Comparison of ENCODE assay signal across 8 cellular contexts in the genomic region with DNA sequence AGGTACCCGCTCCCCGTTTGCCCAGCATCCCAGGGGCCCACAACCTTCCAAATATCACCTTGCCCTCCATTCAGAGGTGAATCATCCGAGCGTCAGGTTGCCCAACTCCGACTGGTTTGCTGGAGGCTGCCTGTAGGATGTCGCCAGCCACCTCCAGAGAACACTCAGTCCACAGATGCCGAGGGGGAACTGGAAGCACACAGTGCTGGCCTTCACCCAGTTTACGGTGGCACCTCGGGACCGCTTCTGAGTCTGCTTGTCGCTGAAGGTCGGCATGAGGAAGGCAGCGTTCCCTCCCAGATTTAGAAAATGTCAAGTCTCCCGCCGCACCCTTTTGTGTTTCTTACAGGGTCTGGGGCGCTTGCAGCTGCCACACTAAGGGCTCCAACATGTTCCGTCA. TPM values are rescaled to one million over a fixed set of nuclear protein-coding genes. Genes with fewer than 3 reads are reported as not detected.
DNase-seq lines count a peak whose midpoint lies in the region; ATAC-seq, FAIRE-seq and TF ChIP-seq lines count a peak whose summit lies in the region.
"Not testable (repeated sequence)": the region's sequence is repeated elsewhere in the genome, so short reads cannot be mapped to it uniquely, and the experiment has no call there.

No MANE protein-coding gene starts in this region.

- H3K9me3 ChIP-seq in astrocyte (ENCODE audit: insufficient read depth, low read depth, low read length): not testable (repeated sequence)

- H3K27me3 Mint-ChIP-seq in Calu3 (ENCODE audit: unreplicated experiment) (peaks cover 12% of the 10 kb centered on the region), astrocyte (ENCODE audit: low read depth, unreplicated experiment) (peaks cover 12% of the 10 kb centered on the region), naive B cell (peaks cover 3 to 32% (median 8%) of the 10 kb centered on the region in 3 donors), neural crest cell (ENCODE audit: low read depth) (peaks cover 21% of the 10 kb centered on the region)
- not testable (repeated sequence) for H3K27me3 Mint-ChIP-seq in WTC11 (ENCODE audit: low read depth); glutamatergic neuron (ENCODE audit: unreplicated experiment)
- peaks cover 15% of the 10 kb centered on the region for H3K27me3 Mint-ChIP-seq in activated T-helper 1 cell treated with anti-CD3 and anti-CD28 coated beads, Interleukin-12 subunit alpha, Interleukin-12 subunit beta, Interleukin-2, Interleukin-4 antibody, amounts not matched to agents 30 ng/mL and 10 ng/mL and 1 ng/mL, durations not matched to agents 14 hours and 24 hours and 36 hours (ENCODE audit: insufficient read depth)
- peaks cover 12% of the 10 kb centered on the region for H3K27me3 Mint-ChIP-seq in stimulated activated naive CD8-positive, alpha-beta T cell treated with anti-CD3 and anti-CD28 coated beads, Interleukin-15, amount 100 ng/mL, for 72 hours

- not testable (repeated sequence) for H3K27ac ChIP-seq in astrocyte (ENCODE audit: low read depth, low read length)

- not testable (repeated sequence) for H3K27me3 ChIP-seq in astrocyte (ENCODE audit: insufficient read depth, low read length)

- peak overlapping the region; percentile 83 for H3K4me3 Mint-ChIP-seq in Calu3 (ENCODE audit: low read depth, unreplicated experiment)
- peak overlapping the region; percentile 39 for H3K4me3 Mint-ChIP-seq in WTC11
- peak overlapping the region; percentile 68 for H3K4me3 Mint-ChIP-seq in activated T-helper 1 cell treated with anti-CD3 and anti-CD28 coated beads, Interleukin-12 subunit alpha, Interleukin-12 subunit beta, Interleukin-2, Interleukin-4 antibody, amounts not matched to agents 30 ng/mL and 10 ng/mL and 1 ng/mL, durations not matched to agents 14 hours and 24 hours and 36 hours
- H3K4me3 Mint-ChIP-seq in astrocyte (ENCODE audit: unreplicated experiment): peak overlapping the region; percentile 64
- H3K4me3 Mint-ChIP-seq in glutamatergic neuron (ENCODE audit: unreplicated experiment): peak overlapping the region; percentile 46
- H3K4me3 Mint-ChIP-seq in naive B cell: peak overlapping the region; percentile 2 to 83 (median 69)
- H3K4me3 Mint-ChIP-seq in neural crest cell: peak overlapping the region; percentile 47
- H3K4me3 Mint-ChIP-seq in stimulated activated naive CD8-positive, alpha-beta T cell treated with anti-CD3 and anti-CD28 coated beads, Interleukin-15, amount 100 ng/mL, for 72 hours: peak overlapping the region; percentile 60 to 64

- not testable (repeated sequence) for H3K79me2 ChIP-seq in astrocyte (ENCODE audit: insufficient read depth, low read length)

- not testable (repeated sequence) for H4K20me1 ChIP-seq in astrocyte (ENCODE audit: insufficient read depth, low read length)

- intact Hi-C loops in Calu3 (cut with micrococcal nuclease; ENCODE audit: unreplicated experiment); activated T-helper 1 cell treated with anti-CD3 and anti-CD28 coated beads, Interleukin-12 subunit alpha, Interleukin-12 subunit beta, Interleukin-2, Interleukin-4 antibody, amounts not matched to agents 30 ng/mL and 10 ng/mL and 1 ng/mL, durations not matched to agents 14 hours and 24 hours and 36 hours (cut with micrococcal nuclease): not testable (repeated sequence)

- not testable (repeated sequence) for DNase-seq in Calu3; WTC11 (ENCODE audit: low spot score); activated T-helper 1 cell treated with anti-CD3 and anti-CD28 coated beads, Interleukin-12 subunit alpha, Interleukin-12 subunit beta, Interleukin-2, Interleukin-4 antibody, amounts not matched to agents 30 ng/mL and 10 ng/mL and 1 ng/mL, durations not matched to agents 14 hours and 24 hours and 36 hours (ENCODE audit: low spot score); astrocyte (ENCODE audit: low read depth); glutamatergic neuron; naive B cell; neural crest cell (ENCODE audit: low read depth, low spot score); stimulated activated naive CD8-positive, alpha-beta T cell treated with anti-CD3 and anti-CD28 coated beads, Interleukin-15, amount 100 ng/mL, for 72 hours

- not testable (repeated sequence) for H3K4me2 ChIP-seq in astrocyte (ENCODE audit: low read length)

- BruUV-seq in Calu3 (replicated peaks; lab: Mats Ljungman, UMichigan): not testable (repeated sequence)

- not testable (repeated sequence) for H3K4me3 ChIP-seq in astrocyte (ENCODE audit: insufficient read depth, low read depth, low read length)

- not testable (repeated sequence) for ATAC-seq in WTC11; naive B cell (ENCODE audit: low read depth in 2 of 2); stimulated activated naive CD8-positive, alpha-beta T cell treated with anti-CD3 and anti-CD28 coated beads, Interleukin-15, amount 100 ng/mL, for 72 hours

- peaks cover 26% of the 10 kb centered on the region for H3K36me3 Mint-ChIP-seq in Calu3 (ENCODE audit: insufficient read depth, unreplicated experiment)
- H3K36me3 Mint-ChIP-seq in WTC11; activated T-helper 1 cell treated with anti-CD3 and anti-CD28 coated beads, Interleukin-12 subunit alpha, Interleukin-12 subunit beta, Interleukin-2, Interleukin-4 antibody, amounts not matched to agents 30 ng/mL and 10 ng/mL and 1 ng/mL, durations not matched to agents 14 hours and 24 hours and 36 hours (ENCODE audit: low read depth); astrocyte (ENCODE audit: low read depth, unreplicated experiment); glutamatergic neuron (ENCODE audit: unreplicated experiment); naive B cell; neural crest cell (ENCODE audit: low read depth): not testable (repeated sequence)

- not testable (repeated sequence) for H3K9me3 Mint-ChIP-seq in Calu3 (ENCODE audit: low read depth, unreplicated experiment); WTC11; activated T-helper 1 cell treated with anti-CD3 and anti-CD28 coated beads, Interleukin-12 subunit alpha, Interleukin-12 subunit beta, Interleukin-2, Interleukin-4 antibody, amounts not matched to agents 30 ng/mL and 10 ng/mL and 1 ng/mL, durations not matched to agents 14 hours and 24 hours and 36 hours; astrocyte (ENCODE audit: unreplicated experiment); glutamatergic neuron (ENCODE audit: unreplicated experiment); naive B cell; neural crest cell; stimulated activated naive CD8-positive, alpha-beta T cell treated with anti-CD3 and anti-CD28 coated beads, Interleukin-15, amount 100 ng/mL, for 72 hours

- POLR2A ChIA-PET in WTC11 (lab: Charles Lee): not testable (repeated sequence)

- H3K9ac ChIP-seq in astrocyte (ENCODE audit: low read length): not testable (repeated sequence)

- TF ChIP-seq CTCF in Calu3 (IDR thresholded peaks at IDR 0.05; ENCODE audit: unreplicated experiment); WTC11 (IDR thresholded peaks at IDR 0.05); astrocyte (IDR thresholded peaks at IDR 0.05; ENCODE audit: insufficient read depth, low read depth, low read length); glutamatergic neuron (IDR thresholded peaks at IDR 0.05; ENCODE audit: partially characterized antibody, unreplicated experiment); neural crest cell (conservative IDR thresholded peaks at IDR 0.05): not testable (repeated sequence)

- H2AFZ ChIP-seq in astrocyte (ENCODE audit: low read depth, low read length): not testable (repeated sequence)

- CTCF ChIA-PET in Calu3 (lab: Charles Lee); WTC11 (lab: Charles Lee): not testable (repeated sequence)

- not testable (repeated sequence) for FAIRE-seq in astrocyte (lab: Jason Lieb, UNC)

- peaks cover 11% of the 10 kb centered on the region for H3K4me1 Mint-ChIP-seq in Calu3 (ENCODE audit: low read depth, unreplicated experiment)
- H3K4me1 Mint-ChIP-seq in WTC11; activated T-helper 1 cell treated with anti-CD3 and anti-CD28 coated beads, Interleukin-12 subunit alpha, Interleukin-12 subunit beta, Interleukin-2, Interleukin-4 antibody, amounts not matched to agents 30 ng/mL and 10 ng/mL and 1 ng/mL, durations not matched to agents 14 hours and 24 hours and 36 hours (ENCODE audit: low read depth); astrocyte (ENCODE audit: low read depth, unreplicated experiment); glutamatergic neuron (ENCODE audit: low read depth, unreplicated experiment); neural crest cell: not testable (repeated sequence)
- peaks cover 8 to 18% (median 10%) of the 10 kb centered on the region in 3 donors for H3K4me1 Mint-ChIP-seq in naive B cell
- H3K4me1 Mint-ChIP-seq in stimulated activated naive CD8-positive, alpha-beta T cell treated with anti-CD3 and anti-CD28 coated beads, Interleukin-15, amount 100 ng/mL, for 72 hours: peaks cover 16% of the 10 kb centered on the region

- not testable (repeated sequence) for H3K36me3 ChIP-seq in astrocyte (ENCODE audit: insufficient read depth, low read length)

- H3K4me1 ChIP-seq in astrocyte (ENCODE audit: insufficient read depth, low read length): not testable (repeated sequence)

- not testable (repeated sequence) for H3K27ac Mint-ChIP-seq in Calu3 (ENCODE audit: unreplicated experiment); WTC11; activated T-helper 1 cell treated with anti-CD3 and anti-CD28 coated beads, Interleukin-12 subunit alpha, Interleukin-12 subunit beta, Interleukin-2, Interleukin-4 antibody, amounts not matched to agents 30 ng/mL and 10 ng/mL and 1 ng/mL, durations not matched to agents 14 hours and 24 hours and 36 hours; astrocyte (ENCODE audit: unreplicated experiment); glutamatergic neuron (ENCODE audit: unreplicated experiment); naive B cell; neural crest cell (ENCODE audit: unreplicated experiment); stimulated activated naive CD8-positive, alpha-beta T cell treated with anti-CD3 and anti-CD28 coated beads, Interleukin-15, amount 100 ng/mL, for 72 hours

RNA-seq across cellular contexts. Expression of a gene that starts 27.6 kb away (rescaled TPM):
- total RNA-seq in Calu3 (2022) (108 and 111 TPM in 2 replicates), WTC11 (2021) (31.9 to 44.9 TPM (median 39.9 TPM) in 3 replicates), astrocyte (54.4 and 61.2 TPM in 2 replicates), glutamatergic neuron (ENCODE audit: unreplicated experiment) (123 TPM), neural crest cell (55.8 and 72.0 TPM in 2 replicates)
- 78.5 and 94.8 TPM in 2 replicates for total RNA-seq in activated T-helper 1 cell treated with anti-CD3 and anti-CD28 coated beads, Interleukin-12 subunit alpha, Interleukin-12 subunit beta, Interleukin-2, Interleukin-4 antibody, amounts not matched to agents 30 ng/mL and 10 ng/mL and 1 ng/mL, durations not matched to agents 14 hours and 24 hours and 36 hours
- polyA plus RNA-seq in naive B cell (ENCODE audit: low read depth in 6 of 6): 10 to 100 TPM; 13.0 to 40.8 (median 29.7) TPM
